In genomic region chr21:42733037-42733632, GRCh38 we compare ENCODE assay signal across 24 cellular contexts.
A peak's percentile ranks its signal among the peaks of the same experiment; 100 is the strongest.
DNase-seq lines count a peak whose midpoint lies in the region; ATAC-seq, FAIRE-seq and TF ChIP-seq lines count a peak whose summit lies in the region.
"Had no signal": no experiment of that assay in that cellular context is flagged by ENCODE, and none has a peak within 500 bp of the region (broad histone marks: within the 10 kb centered on the region; RNA-seq: fewer than 3 reads in every experiment).

No MANE protein-coding gene starts in this region.

- H3K36me3 Mint-ChIP-seq in brain = peaks cover 84% of the 10 kb centered on the region
- no peaks in the 10 kb centered on the region for H3K36me3 Mint-ChIP-seq in activated CD4-positive, alpha-beta memory T cell treated with anti-CD3 and anti-CD28 coated beads for 36 hours

- peak overlapping the region; percentile 52 for H3K4me2 ChIP-seq in HepG2 (ENCODE audit: low read depth, low read length)
- H3K4me2 ChIP-seq: KMS-11, SK-N-SH had no signal

- no peaks in the 10 kb centered on the region for H4K20me1 ChIP-seq in HepG2 (ENCODE audit: insufficient read depth, low read length)

- 73% methylated on average over 5 of the region's 7 CpGs for WGBS in HUES64
- 11% methylated on average over 7 of the region's 7 CpGs for WGBS in HepG2 (ENCODE audit: low lambda C conversion rate)

- H3K4me1 ChIP-seq in HUES64 (ENCODE audit: insufficient read depth, low read length) = no peaks in the 10 kb centered on the region
- H3K4me1 ChIP-seq in HepG2 (ENCODE audit: insufficient read depth, low read length) = peaks cover 76% of the 10 kb centered on the region
- H3K4me1 ChIP-seq: ascending aorta had no signal

- H3K4me1 Mint-ChIP-seq in brain = peaks cover 15% of the 10 kb centered on the region
- peaks cover 17% of the 10 kb centered on the region for H3K4me1 Mint-ChIP-seq in activated CD4-positive, alpha-beta memory T cell treated with anti-CD3 and anti-CD28 coated beads for 36 hours (ENCODE audit: low read depth)

- H3K9ac ChIP-seq in HUES64 (ENCODE audit: low read depth, low read length) (no peak overlapping the region), HepG2 (ENCODE audit: insufficient read depth, low read depth, low read length) (peak overlapping the region; percentile 52)
- H3K9ac ChIP-seq: KMS-11, SK-N-SH had no signal

- peak overlapping the region in 4 of 5 experiments; percentile 16 to 55 (median 19) for H3K27ac Mint-ChIP-seq in brain
- H3K27ac Mint-ChIP-seq in activated CD4-positive, alpha-beta memory T cell treated with anti-CD3 and anti-CD28 coated beads for 36 hours = no peak overlapping the region
- H3K27ac Mint-ChIP-seq: activated CD4-positive, alpha-beta T cell treated with anti-CD3 and anti-CD28 coated beads, Interleukin-2, amount 10 ng/mL, durations not matched to agents 24 days and 14 days; activated naive CD4-positive, alpha-beta T cell treated with anti-CD3 and anti-CD28 coated beads for 36 hours had no signal

- in situ Hi-C loops in HepG2 (cut with HindIII; ENCODE audit: extremely low pct_ligation_motif_present, low pct_unique_long_range_greater_than_20kb) = no loop called here

- no peak overlapping the region for H3K4me3 Mint-ChIP-seq in brain
- no peak overlapping the region for H3K4me3 Mint-ChIP-seq in activated CD4-positive, alpha-beta memory T cell treated with anti-CD3 and anti-CD28 coated beads for 36 hours
- H3K4me3 Mint-ChIP-seq: activated naive CD4-positive, alpha-beta T cell treated with anti-CD3 and anti-CD28 coated beads for 36 hours had no signal

- TF ChIP-seq POLR2A in HepG2 (IDR thresholded peaks at IDR 0.05; ENCODE audit: insufficient read depth in 1 of 2, low read depth in 2 of 2, low read length in 2 of 2) = no peak

- FAIRE-seq in HepG2 (lab: Jason Lieb, UNC) = peak; percentile 53
- FAIRE-seq: keratinocyte had no signal

- ATAC-seq in HepG2 (peak; percentile 32), HG03439 (IDR thresholded peaks at IDR 0.05; ENCODE audit: unreplicated experiment) (no peak), HG03097 (IDR thresholded peaks at IDR 0.05; ENCODE audit: low FRiP score, unreplicated experiment) (no peak)
- ATAC-seq: mucosa of descending colon, Panc1 had no signal

- H3K36me3 ChIP-seq in HUES64 (ENCODE audit: insufficient read depth, low read length) (peaks cover 41% of the 10 kb centered on the region), HepG2 (replicated peaks in 1 of 2; ENCODE audit: control insufficient read depth in 1 of 2, insufficient read depth in 2 of 2, low read length in 2 of 2) (no peaks in the 10 kb centered on the region; a peak in 1 of 5 replicates)
- H3K36me3 ChIP-seq: ascending aorta had no signal

- H2AFZ ChIP-seq in HepG2 (ENCODE audit: low read length) = no peak overlapping the region

- no peaks in the 10 kb centered on the region for H3K9me3 ChIP-seq in HUES64 (ENCODE audit: insufficient read depth, low read depth, low read length)
- peaks cover 6% of the 10 kb centered on the region; the same call in 1 of the 2 replicates for H3K9me3 ChIP-seq in HepG2 (ENCODE audit: low read length)
- H3K9me3 ChIP-seq: ascending aorta, mucosa of descending colon, SK-N-SH had no signal

- peak overlapping the region; percentile 28; the same call in 1 of the 2 replicates for H3K27ac ChIP-seq in HUES64 (ENCODE audit: low read depth, low read length)
- peak overlapping the region; percentile 84 for H3K27ac ChIP-seq in HepG2 (ENCODE audit: extremely low read length, insufficient read depth, low read length)
- H3K27ac ChIP-seq: ascending aorta, HL-60, KMS-11, skin epidermis had no signal

- no TSS peak for BruUV-seq in HepG2 (replicated peaks; lab: Mats Ljungman, UMichigan)

- peaks cover 8 to 12% (median 8%) of the 10 kb centered on the region in 5 experiments for H3K9me3 Mint-ChIP-seq in brain
- peaks cover 6% of the 10 kb centered on the region for H3K9me3 Mint-ChIP-seq in activated CD4-positive, alpha-beta memory T cell treated with anti-CD3 and anti-CD28 coated beads for 36 hours
- H3K9me3 Mint-ChIP-seq: activated naive CD4-positive, alpha-beta T cell treated with anti-CD3 and anti-CD28 coated beads for 36 hours had no signal

- intact Hi-C loops in HepG2 (cut with micrococcal nuclease; ENCODE audit: unreplicated experiment) = loop anchor here (1.0 to 10.0 kb wide), 2 partner anchors 18 to 52 kb away; no protein-coding TSS in a partner anchor
- intact Hi-C loops in activated CD4-positive, alpha-beta memory T cell treated with anti-CD3 and anti-CD28 coated beads for 36 hours (cut with micrococcal nuclease) = no loop called here

- no peak for TF ChIP-seq RAD21 in HepG2 (CRISPR knock-in tag; IDR thresholded peaks at IDR 0.05)

- CTCF ChIA-PET in HepG2 (lab: Yijun Ruan, JAX; ENCODE audit: low intra/inter-chr PET ratio, low total read pairs) = no interaction called here
- CTCF ChIA-PET in activated CD4-positive, alpha-beta memory T cell treated with anti-CD3 and anti-CD28 coated beads for 36 hours (lab: Charles Lee) = no interaction called here

- H3K4me3 ChIP-seq in HUES64 (ENCODE audit: low read length) = no peak overlapping the region
- H3K4me3 ChIP-seq in HepG2 (replicated peaks in 1 of 3; ENCODE audit: insufficient read depth in 1 of 3, low read depth in 2 of 3, low read length in 3 of 3) = peak overlapping the region in 1 of 3 experiments; percentile 6; a peak in 1 of 6 replicates
- H3K4me3 ChIP-seq: ascending aorta, mucosa of descending colon, skin epidermis had no signal

- H3K79me2 ChIP-seq in HepG2 (ENCODE audit: insufficient read depth, low read length) = no peaks in the 10 kb centered on the region

- no peaks in the 10 kb centered on the region for H3K27me3 Mint-ChIP-seq in brain
- no peaks in the 10 kb centered on the region for H3K27me3 Mint-ChIP-seq in activated CD4-positive, alpha-beta memory T cell treated with anti-CD3 and anti-CD28 coated beads for 36 hours
- H3K27me3 Mint-ChIP-seq: activated CD4-positive, alpha-beta T cell treated with anti-CD3 and anti-CD28 coated beads, Interleukin-2, amount 10 ng/mL, durations not matched to agents 24 days and 14 days had no signal

- TF ChIP-seq CTCF in brain (conservative IDR thresholded peaks at IDR 0.05) (no peak), HepG2 (CRISPR knock-in tag; IDR thresholded peaks at IDR 0.05) (no peak)

- DNase-seq in HepG2 (ENCODE audit: low spot score) = peak; percentile 81
- peak; percentile 47 for DNase-seq in putamen (ENCODE audit: low spot score)
- DNase-seq in DMS79 treated with DMSO at 0.1 percent for 48 hours (lab: John Stamatoyannopoulos, UW) = no peak
- DNase-seq in activated CD4-positive, alpha-beta memory T cell treated with anti-CD3 and anti-CD28 coated beads for 36 hours = no peak
- DNase-seq: activated CD4-positive, alpha-beta T cell treated with anti-CD3 and anti-CD28 coated beads, Interleukin-2, amount 10 ng/mL, durations not matched to agents 24 days and 14 days; activated naive CD4-positive, alpha-beta T cell treated with anti-CD3 and anti-CD28 coated beads for 36 hours; head of caudate nucleus; mucosa of descending colon; NCI-H1092; NCI-H2171; NCI-H748 treated with DMSO at 0.1 percent for 48 hours; SK-N-SH; stimulated activated CD4-positive, alpha-beta T cell treated with anti-CD3 and anti-CD28 coated beads, Interleukin-4, amount 100 ng/mL, for 24 hours; substantia nigra had no signal

- POLR2A ChIA-PET in HepG2 (lab: Yijun Ruan, JAX) = interaction anchor here (0.7 to 1.8 kb wide), 3 partner anchors 18 to 160 kb away, joined by 3 to 7 read pairs (median 4); partner anchors contain the start of gene NDUFV3
- POLR2A ChIA-PET in activated CD4-positive, alpha-beta memory T cell treated with anti-CD3 and anti-CD28 coated beads for 36 hours (lab: Charles Lee) = no interaction called here

- H3K27me3 ChIP-seq in HUES64 (ENCODE audit: insufficient read depth, low read length) (no peaks in the 10 kb centered on the region), HepG2 (ENCODE audit: control insufficient read depth in 1 of 2, insufficient read depth in 2 of 2, low read length in 2 of 2) (no peaks in the 10 kb centered on the region)
- H3K27me3 ChIP-seq: ascending aorta had no signal

- peak in 1 of 2 experiments; percentile 48; a peak in 2 of 4 replicates for TF ChIP-seq EP300 in HepG2 (IDR thresholded peaks at IDR 0.05; ENCODE audit: low read depth in 2 of 2, low read length in 2 of 2)
- TF ChIP-seq EP300 in HepG2 (CRISPR knock-in tag; IDR thresholded peaks at IDR 0.05; ENCODE audit: borderline replicate concordance) = no peak

TF ChIP-seq in HepG2, 621 proteins besides CTCF, POLR2A, EP300 and RAD21 (continues in another document):
- TF ChIP-seq CREM (IDR thresholded peaks at IDR 0.05) (peak; percentile 64), CREM (CRISPR knock-in tag; IDR thresholded peaks at IDR 0.05) (no peak), PPARG (CRISPR knock-in tag; conservative IDR thresholded peaks at IDR 0.05) (peak; percentile 82), ZSCAN31 (CRISPR knock-in tag; IDR thresholded peaks at IDR 0.05; ENCODE audit: low read depth) (no peak), NCOA2 (CRISPR knock-in tag; IDR thresholded peaks at IDR 0.05) (0 out of 2 replicates have a peak, but pooled peaks have one; percentile 31), KDM4B (CRISPR knock-in tag; IDR thresholded peaks at IDR 0.05) (no peak), GMEB1 (CRISPR knock-in tag; IDR thresholded peaks at IDR 0.05; ENCODE audit: borderline replicate concordance) (no peak), ZBTB20 (CRISPR knock-in tag; IDR thresholded peaks at IDR 0.05; ENCODE audit: borderline replicate concordance, low read depth) (0 out of 2 replicates have a peak, but pooled peaks have one; percentile 23), ZNF256 (CRISPR knock-in tag; conservative IDR thresholded peaks at IDR 0.05) (no peak), ZNF432 (CRISPR knock-in tag; IDR thresholded peaks at IDR 0.05; ENCODE audit: borderline replicate concordance) (no peak), ZNF3 (CRISPR knock-in tag; IDR thresholded peaks at IDR 0.05) (no peak), GABPA (IDR thresholded peaks at IDR 0.05; ENCODE audit: low read depth, low read length) (no peak), GABPA (CRISPR knock-in tag; IDR thresholded peaks at IDR 0.05; ENCODE audit: low read depth) (no peak)

Comparison
In these comparisons a context has a peak if more than half of its experiments do, and no peak if none do; other contexts are left out.
1. DNase-seq: peak in HepG2 (single experiment) and putamen (single experiment); none in DMS79 treated with DMSO at 0.1 percent for 48 hours (single experiment) and activated CD4-positive, alpha-beta memory T cell treated with anti-CD3 and anti-CD28 coated beads for 36 hours (single experiment).